Comparison of ENCODE assay signal across 28 cellular contexts in genomic region chr22:22216450-22216959, GRCh38. TPM values are rescaled to one million over a fixed set of nuclear protein-coding genes. Genes with fewer than 3 reads are reported as not detected.
DNase-seq lines count a peak whose midpoint lies in the region; ATAC-seq, FAIRE-seq and TF ChIP-seq lines count a peak whose summit lies in the region.
"Had no signal": no experiment of that assay in that cellular context is flagged by ENCODE, and none has a peak within 500 bp of the region (broad histone marks: within the 10 kb centered on the region; RNA-seq: fewer than 3 reads in every experiment).

No MANE protein-coding gene starts in this region.

- H3K9me3 Mint-ChIP-seq in activated CD4-positive, alpha-beta T cell treated with anti-CD3 and anti-CD28 coated beads for 36 hours (ENCODE audit: low read depth) = no peaks in the 10 kb centered on the region
- H3K9me3 Mint-ChIP-seq in stimulated activated memory B cell treated with anti-CD40 and anti-IgM and Interleukin-4, amounts not matched to agents 10 μg/mL and 1 μg/mL and 100 μg/mL, for 72 hours = no peaks in the 10 kb centered on the region
- H3K9me3 Mint-ChIP-seq: CD4-positive, alpha-beta memory T cell; IgD-negative memory B cell had no signal

- peaks cover 10% of the 10 kb centered on the region for H3K4me1 Mint-ChIP-seq in activated CD4-positive, alpha-beta T cell treated with anti-CD3 and anti-CD28 coated beads for 36 hours
- H3K4me1 Mint-ChIP-seq in stimulated activated memory B cell treated with anti-CD40 and anti-IgM and Interleukin-4, amounts not matched to agents 10 μg/mL and 1 μg/mL and 100 μg/mL, for 72 hours = peaks cover 38% of the 10 kb centered on the region

- no peak for TF ChIP-seq POLR2A in K562 (conservative IDR thresholded peaks at IDR 0.05)

- H3K79me2 ChIP-seq in DOHH2 (ENCODE audit: control insufficient read depth, low read length) (no peaks in the 10 kb centered on the region), K562 (ENCODE audit: control insufficient read depth, insufficient read depth, low read length) (no peaks in the 10 kb centered on the region)

- intact Hi-C loops in activated CD4-positive, alpha-beta T cell treated with anti-CD3 and anti-CD28 coated beads for 36 hours (cut with DNase I, micrococcal nuclease) = no loop called here
- intact Hi-C loops in K562 (cut with micrococcal nuclease) = loop anchor here (10.0 kb wide), 1 partner anchor 648 kb away; no protein-coding TSS in a partner anchor

- no peak overlapping the region for H3K4me3 Mint-ChIP-seq in activated CD4-positive, alpha-beta T cell treated with anti-CD3 and anti-CD28 coated beads for 36 hours
- no peak overlapping the region for H3K4me3 Mint-ChIP-seq in stimulated activated memory B cell treated with anti-CD40 and anti-IgM and Interleukin-4, amounts not matched to agents 10 μg/mL and 1 μg/mL and 100 μg/mL, for 72 hours
- H3K4me3 Mint-ChIP-seq: CD4-positive, alpha-beta memory T cell had no signal

- no peak overlapping the region for H3K27ac ChIP-seq in DOHH2 (ENCODE audit: low read depth, low read length)
- no peak overlapping the region for H3K27ac ChIP-seq in K562 (ENCODE audit: extremely low read depth, low read depth, low read length)
- H3K27ac ChIP-seq: SJSA1 had no signal

- no peaks in the 10 kb centered on the region for H3K9me2 ChIP-seq in DOHH2 (replicated peaks; ENCODE audit: control insufficient read depth, low read length)

- POLR2A ChIA-PET in activated CD4-positive, alpha-beta T cell treated with anti-CD3 and anti-CD28 coated beads for 36 hours (lab: Charles Lee) = no interaction called here
- POLR2A ChIA-PET in K562 (lab: Yijun Ruan, JAX) = interaction anchor here (0.6 to 3.9 kb wide), 14 partner anchors 9 to 218 kb away, joined by 3 to 33 read pairs (median 3); no protein-coding TSS in a partner anchor

- no peaks in the 10 kb centered on the region for H3K27me3 Mint-ChIP-seq in activated CD4-positive, alpha-beta T cell treated with anti-CD3 and anti-CD28 coated beads for 36 hours
- no peaks in the 10 kb centered on the region for H3K27me3 Mint-ChIP-seq in stimulated activated memory B cell treated with anti-CD40 and anti-IgM and Interleukin-4, amounts not matched to agents 10 μg/mL and 1 μg/mL and 100 μg/mL, for 72 hours
- H3K27me3 Mint-ChIP-seq: CD4-positive, alpha-beta memory T cell had no signal

- CTCF ChIA-PET in activated CD4-positive, alpha-beta T cell treated with anti-CD3 and anti-CD28 coated beads for 36 hours (lab: Charles Lee) = interaction anchor here (0.7 to 1.3 kb wide), 3 partner anchors 10 to 14 kb away, joined by 3 read pairs; no protein-coding TSS in a partner anchor
- CTCF ChIA-PET in K562 (lab: Yijun Ruan, JAX; ENCODE audit: low intra/inter-chr PET ratio) = no interaction called here

- H3K4me1 ChIP-seq in DOHH2 (ENCODE audit: control insufficient read depth, low read length) = peaks cover 65% of the 10 kb centered on the region
- H3K4me1 ChIP-seq in K562 (replicated peaks in 1 of 2; ENCODE audit: control insufficient read depth in 2 of 2, insufficient read depth in 2 of 2, low read length in 2 of 2) = 0 out of 5 replicates have a peak, but pooled peaks cover 0 to 2% of the 10 kb centered on the region in 2 experiments
- H3K4me1 ChIP-seq: BE2C, SJSA1 had no signal

- no peak overlapping the region for H3K4me3 ChIP-seq in DOHH2 (ENCODE audit: low read length)
- H3K4me3 ChIP-seq in K562 = no peak overlapping the region
- H3K4me3 ChIP-seq: SJSA1 had no signal

- ATAC-seq in activated CD4-positive, alpha-beta T cell treated with anti-CD3 and anti-CD28 coated beads for 36 hours = peak; percentile 26
- ATAC-seq in K562 = peak; percentile 12
- ATAC-seq in stimulated activated memory B cell treated with anti-CD40 and anti-IgM and Interleukin-4, amounts not matched to agents 10 μg/mL and 1 μg/mL and 100 μg/mL, for 72 hours = peak; percentile 13
- ATAC-seq: Right ventricle myocardium inferior had no signal

- peaks cover 10% of the 10 kb centered on the region for H3F3A ChIP-seq in DOHH2 (ENCODE audit: control insufficient read depth, insufficient read depth)

- no peak for TF ChIP-seq EP300 in K562 (IDR thresholded peaks at IDR 0.05; ENCODE audit: low read length)

- DNase-seq in activated CD4-positive, alpha-beta T cell treated with anti-CD3 and anti-CD28 coated beads for 36 hours = no peak
- DNase-seq in activated CD4-positive, alpha-beta T cell treated with anti-CD3 and anti-CD28 coated beads, Interleukin-2, amount 50 U/mL, for 4 hours = no peak
- DNase-seq in K562 (ENCODE audit: extremely low read depth in 1 of 4, low spot score in 3 of 4) (peak in 2 of 4 experiments; percentile 49 to 52), GM03348 (ENCODE audit: low spot score) (no peak), Ammon's horn (ENCODE audit: low spot score) (no peak), H4 (ENCODE audit: low spot score) (no peak)
- DNase-seq: 8988T; BE2C; Caco-2; CD4-positive, alpha-beta memory T cell; DMS 273 treated with DMSO at 0.1 percent for 48 hours; H7; Karpas-422; NCI-H1694; NCI-H2081 treated with DMSO at 0.1 percent for 48 hours; NCI-H2171 treated with DMSO at 0.1 percent for 48 hours; NCI-H446; NCI-H526 had no signal

- no peak overlapping the region for H2AFZ ChIP-seq in K562 (ENCODE audit: low read depth, low read length)

- H3K27ac Mint-ChIP-seq in activated CD4-positive, alpha-beta T cell treated with anti-CD3 and anti-CD28 coated beads for 36 hours = no peak overlapping the region
- peak overlapping the region; percentile 41 for H3K27ac Mint-ChIP-seq in stimulated activated memory B cell treated with anti-CD40 and anti-IgM and Interleukin-4, amounts not matched to agents 10 μg/mL and 1 μg/mL and 100 μg/mL, for 72 hours
- H3K27ac Mint-ChIP-seq: CD4-positive, alpha-beta memory T cell had no signal

- H3K36me3 ChIP-seq in DOHH2 (ENCODE audit: control insufficient read depth, low read length) = no peaks in the 10 kb centered on the region
- no peaks in the 10 kb centered on the region for H3K36me3 ChIP-seq in K562 (ENCODE audit: control insufficient read depth, insufficient read depth, low read length)
- H3K36me3 ChIP-seq: BE2C, SJSA1 had no signal

- H3K4me2 ChIP-seq in DOHH2 (ENCODE audit: low read length) = peak overlapping the region; percentile 52
- H3K4me2 ChIP-seq in K562 (ENCODE audit: insufficient read depth, low read length) = no peak overlapping the region

- FAIRE-seq in K562 (lab: Jason Lieb, UNC) = no peak
- FAIRE-seq: G401.6, GM19239 had no signal

- BruUV-seq in K562 (replicated peaks; lab: Mats Ljungman, UMichigan) = no TSS peak

- no peaks in the 10 kb centered on the region for H3K27me3 ChIP-seq in DOHH2 (ENCODE audit: control insufficient read depth, low read length)
- H3K27me3 ChIP-seq in K562 (ENCODE audit: control insufficient read depth in 2 of 2, insufficient read depth in 2 of 2, low read length in 2 of 2) = peaks cover 25 to 41% of the 10 kb centered on the region in 2 experiments

- no peaks in the 10 kb centered on the region for H3K36me3 Mint-ChIP-seq in activated CD4-positive, alpha-beta T cell treated with anti-CD3 and anti-CD28 coated beads for 36 hours (ENCODE audit: low read depth)
- no peaks in the 10 kb centered on the region for H3K36me3 Mint-ChIP-seq in stimulated activated memory B cell treated with anti-CD40 and anti-IgM and Interleukin-4, amounts not matched to agents 10 μg/mL and 1 μg/mL and 100 μg/mL, for 72 hours
- H3K36me3 Mint-ChIP-seq: CD4-positive, alpha-beta memory T cell had no signal

- 3% methylated on average over 4 of the region's 4 CpGs for WGBS in K562 (ENCODE audit: insufficient coverage, low coverage, missing lambda C conversion rate)

- H3K9ac ChIP-seq in K562 (ENCODE audit: insufficient read depth in 1 of 2, low read depth in 2 of 2, low read length in 2 of 2) = no peak overlapping the region

- in situ Hi-C loops in K562 (cut with MboI) = loop anchor here (5.0 kb wide), 1 partner anchor 126 kb away; no protein-coding TSS in a partner anchor

- H3K9me3 ChIP-seq in DOHH2 (ENCODE audit: control insufficient read depth, insufficient read depth, low read length) = no peaks in the 10 kb centered on the region
- H3K9me3 ChIP-seq in K562 (replicated peaks; ENCODE audit: control insufficient read depth, insufficient read depth, low read depth, low read length) = no peaks in the 10 kb centered on the region
- H3K9me3 ChIP-seq: BE2C, Caco-2, SJSA1 had no signal

- no peaks in the 10 kb centered on the region for H3K9me1 ChIP-seq in K562 (ENCODE audit: control insufficient read depth, insufficient read depth, low read length)

- H4K20me1 ChIP-seq in DOHH2 (ENCODE audit: control insufficient read depth, insufficient read depth, low read depth, low read length) = no peaks in the 10 kb centered on the region
- H4K20me1 ChIP-seq in K562 (replicated peaks; ENCODE audit: control insufficient read depth, insufficient read depth, low read length) = peaks cover 3% of the 10 kb centered on the region

- TF ChIP-seq CTCF in DOHH2 (IDR thresholded peaks at IDR 0.05; ENCODE audit: low read depth, low read length, poor library complexity, severe bottlenecking) (no peak), K562 (IDR thresholded peaks at IDR 0.05 in 2 of 3, conservative IDR thresholded peaks at IDR 0.05 in 1 of 3; ENCODE audit: insufficient read depth in 2 of 3, low read depth in 1 of 3, low read length in 3 of 3) (peak in 1 of 3 experiments; percentile 0; a peak in 1 of 6 replicates)

- TF ChIP-seq RAD21 in K562 (CRISPR knock-in tag; conservative IDR thresholded peaks at IDR 0.05 in 1 of 2, IDR thresholded peaks at IDR 0.05 in 1 of 2) = no peak

TF ChIP-seq in K562, 482 proteins besides CTCF, POLR2A, EP300 and RAD21 (continues in another document):
- 0 out of 2 replicates have a peak, but pooled peaks have one; percentile 31 for TF ChIP-seq GTF2F1 (IDR thresholded peaks at IDR 0.05; ENCODE audit: low read depth, low read length)

RNA-seq across cellular contexts. Expression of gene VPREB1, which starts 28.1 kb away (rescaled TPM):
- not detected for total RNA-seq in activated CD4-positive, alpha-beta T cell treated with anti-CD3 and anti-CD28 coated beads for 36 hours
- total RNA-seq in K562 (2011; cell fraction: chromatin; rRNA removed; ENCODE audit: low replicate concordance) = not detected in 2 replicates
- not detected in 2 replicates for total RNA-seq in K562 (2011; cell fraction: nucleolus; rRNA removed)
- total RNA-seq in K562 (2011; cell fraction: nucleoplasm; rRNA removed) = not detected in 2 replicates
- total RNA-seq in K562 (2014; rRNA removed) = not detected in 2 replicates
- total RNA-seq in K562 (2014; rRNA removed; fragmentation: Illumina TruSeq; extraction: Trizol) = not detected in 2 replicates
- total RNA-seq in K562 (2015; rRNA removed; fragmentation: Illumina TruSeq; extraction: Trizol) = not detected in 2 replicates
- total RNA-seq in K562 (2021) = not detected in 2 replicates
- not detected in 2 replicates for polyA plus RNA-seq in K562 (2011; rRNA removed)
- not detected in 2 replicates for polyA plus RNA-seq in K562 (2011; cell fraction: cytosol; rRNA removed)
- not detected in 2 replicates for polyA plus RNA-seq in K562 (2011; cell fraction: nucleus; rRNA removed)
- polyA plus RNA-seq in K562 (2012) = not detected in 2 replicates
- polyA plus RNA-seq in K562 (2014; fragmentation: Illumina TruSeq; extraction: Trizol) = not detected in 2 replicates
- not detected for polyA plus RNA-seq in K562 (2014; fragmentation: Nextera tagmentation; extraction: Ambion mirVana)
- not detected in 2 replicates for polyA plus RNA-seq in K562 (2014; rRNA removed)
- polyA minus RNA-seq in K562 (2011; rRNA and poly(A)+ RNA removed) = not detected in 2 replicates
- not detected in 2 replicates for polyA minus RNA-seq in K562 (2011; cell fraction: cytosol; rRNA and poly(A)+ RNA removed)
- polyA minus RNA-seq in K562 (2011; cell fraction: nucleus; rRNA and poly(A)+ RNA removed) = not detected in 2 replicates
- not detected in 2 replicates for total RNA-seq in H4 (2014; rRNA removed; shearing (Covaris generic))
- total RNA-seq: Caco-2; CD4-positive, alpha-beta memory T cell; Daoy; H7; MCF 10A; Right ventricle myocardium inferior; SJSA1 had no signal
- polyA plus RNA-seq: AG04450; CD4-positive, alpha-beta memory T cell had no signal
